In the genomic region with DNA sequence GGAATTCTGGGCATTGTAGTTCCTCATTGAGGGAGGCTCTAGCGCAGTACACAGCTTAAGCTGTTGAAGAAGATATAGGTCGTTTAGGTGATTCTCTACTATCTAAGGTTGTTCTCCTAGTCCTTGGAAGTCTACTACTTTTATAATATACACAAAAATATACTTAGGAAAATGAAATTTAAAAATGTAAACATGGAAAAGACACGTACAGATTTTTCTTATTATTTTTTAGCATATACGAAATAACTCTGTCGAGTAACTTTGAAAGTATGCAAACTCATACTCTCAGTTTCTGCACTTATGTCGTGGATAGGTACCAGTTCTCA, we compare ENCODE assay signal across 8 cellular contexts. TPM values are rescaled to one million over a fixed set of nuclear protein-coding genes. Genes with fewer than 3 reads are reported as not detected.
DNase-seq lines count a peak whose midpoint lies in the region; ATAC-seq and TF ChIP-seq lines count a peak whose summit lies in the region.

No MANE protein-coding gene starts in this region.

- TF ChIP-seq EP300 in esophagus muscularis mucosa (IDR thresholded peaks at IDR 0.05) = no peak

- peak overlapping the region; percentile 91 for H3K4me2 ChIP-seq in PC-9

- intact Hi-C loops in PC-9 (cut with micrococcal nuclease; ENCODE audit: unreplicated experiment) = no loop called here
- intact Hi-C loops in esophagus muscularis mucosa (cut with DNase I) = no loop called here
- intact Hi-C loops in thyroid gland (cut with DNase I) = no loop called here

- no peaks in the 10 kb centered on the region for H4K20me1 ChIP-seq in PC-9 (ENCODE audit: insufficient read depth)

- peak overlapping the region; percentile 96; the same call in 1 of the 2 replicates for H2AFZ ChIP-seq in PC-9

- H3K9me3 ChIP-seq in PC-9 (ENCODE audit: insufficient read depth, low read depth) (no peaks in the 10 kb centered on the region), esophagus muscularis mucosa (no peaks in the 10 kb centered on the region), thyroid gland (no peaks in the 10 kb centered on the region)

- no peaks in the 10 kb centered on the region for H3F3A ChIP-seq in PC-9 (ENCODE audit: insufficient read depth, low read depth)

- TF ChIP-seq CTCF in PC-9 (conservative IDR thresholded peaks at IDR 0.05) (no peak), esophagus muscularis mucosa (IDR thresholded peaks at IDR 0.05) (no peak), thyroid gland (IDR thresholded peaks at IDR 0.05) (no peak)

- H3K36me3 ChIP-seq in PC-9 (ENCODE audit: low read depth) (no peaks in the 10 kb centered on the region), esophagus muscularis mucosa (no peaks in the 10 kb centered on the region), rectal smooth muscle tissue (ENCODE audit: control insufficient read depth, insufficient read depth, low read length) (peaks cover 2% of the 10 kb centered on the region), thyroid gland (no peaks in the 10 kb centered on the region)

- CTCF ChIA-PET in PC-9 (lab: Charles Lee) = no interaction called here

- no peaks in the 10 kb centered on the region for H3K9me2 ChIP-seq in PC-9 (ENCODE audit: insufficient read depth)

- DNase-seq in PC-9 (no peak), esophagus muscularis mucosa (ENCODE audit: extremely low spot score) (no peak), thyroid gland (no peak)
- no peak for DNase-seq in central memory CD4-positive, alpha-beta T cell

- no peak overlapping the region for H3K9ac ChIP-seq in rectal smooth muscle tissue (ENCODE audit: low read length)

- H3K27me3 ChIP-seq in PC-9 (ENCODE audit: insufficient read depth, low read depth) (no peaks in the 10 kb centered on the region), esophagus muscularis mucosa (no peaks in the 10 kb centered on the region), rectal smooth muscle tissue (ENCODE audit: control insufficient read depth, insufficient read depth, low read length) (no peaks in the 10 kb centered on the region), thyroid gland (no peaks in the 10 kb centered on the region)

- H3K4me3 ChIP-seq in PC-9 (peak overlapping the region; percentile 75; the same call in 1 of the 2 replicates), esophagus muscularis mucosa (peak overlapping the region; percentile 64 to 76 (median 74)), rectal smooth muscle tissue (ENCODE audit: low read length) (peak overlapping the region; percentile 70), thyroid gland (replicated peaks in 1 of 3) (peak overlapping the region in 1 of 3 donors; percentile 38)

- peak; percentile 12 for ATAC-seq in GM18499 (IDR thresholded peaks at IDR 0.05; ENCODE audit: insufficient read depth, unreplicated experiment)
- ATAC-seq in GM21390 (IDR thresholded peaks at IDR 0.05; ENCODE audit: unreplicated experiment) = no peak
- ATAC-seq in HG03460 (IDR thresholded peaks at IDR 0.05; ENCODE audit: unreplicated experiment) = no peak

- H3K4me1 ChIP-seq in PC-9 (replicated peaks; ENCODE audit: insufficient read depth) (no peaks in the 10 kb centered on the region), esophagus muscularis mucosa (peaks cover 0 to 26% (median 16%) of the 10 kb centered on the region in 4 donors), rectal smooth muscle tissue (ENCODE audit: control insufficient read depth, insufficient read depth, low read length) (peaks cover 3% of the 10 kb centered on the region), thyroid gland (peaks cover 0 to 8% of the 10 kb centered on the region in 2 donors)

- 33% methylated on average over 6 of the region's 6 CpGs for WGBS in esophagus muscularis mucosa
- 35 to 36% methylated on average over 6 of the region's 6 CpGs for WGBS in thyroid gland, 2 donors

- BruUV-seq in PC-9 (replicated peaks; lab: Mats Ljungman, UMichigan) = no TSS peak

- POLR2A ChIA-PET in PC-9 (lab: Charles Lee; ENCODE audit: unreplicated experiment) = no interaction called here

- TF ChIP-seq POLR2A in esophagus muscularis mucosa (IDR thresholded peaks at IDR 0.05; ENCODE audit: low read depth) = no peak
- no peak for TF ChIP-seq POLR2A in thyroid gland (IDR thresholded peaks at IDR 0.05)

- H3K79me2 ChIP-seq in PC-9 (ENCODE audit: low read depth) = peaks cover 14% of the 10 kb centered on the region

- no peak overlapping the region for H3K27ac ChIP-seq in PC-9
- H3K27ac ChIP-seq in esophagus muscularis mucosa (replicated peaks in 1 of 4) = peak overlapping the region in 3 of 4 donors; percentile 66 to 76 (median 75)
- no peak overlapping the region for H3K27ac ChIP-seq in rectal smooth muscle tissue (ENCODE audit: low read depth, low read length)
- peak overlapping the region in 1 of 3 donors; percentile 52 for H3K27ac ChIP-seq in thyroid gland

RNA-seq across cellular contexts. Expression of a gene that starts 0.3 kb away (rescaled TPM):
- total RNA-seq in PC-9 (2021) = 19.2 and 22.5 TPM in 2 replicates
- total RNA-seq in esophagus muscularis mucosa = 10 to 100 TPM in 2 of 4 donors, 1 to 10 TPM in 2; 8.3 to 15.4 (median 11.0) TPM
- total RNA-seq in thyroid gland = 10 to 100 TPM; 32.8 to 45.3 (median 34.3) TPM

RNA-seq across cellular contexts. Expression of a gene that starts 10.2 kb away (rescaled TPM):
- total RNA-seq in PC-9 (2021) = 28.4 and 34.0 TPM in 2 replicates
- total RNA-seq in esophagus muscularis mucosa = 10 to 100 TPM; 26.5 to 48.6 (median 34.5) TPM
- total RNA-seq in thyroid gland = 10 to 100 TPM; 38.5 to 54.0 (median 46.3) TPM

Comparison
In these comparisons a context has a peak if more than half of its experiments do, and no peak if none do; other contexts are left out.
1. H3K27ac ChIP-seq: peak in esophagus muscularis mucosa (3 of 4); none in PC-9 (single experiment) and rectal smooth muscle tissue (single experiment).